Comparison of ENCODE assay signal across 7 cellular contexts in the genomic region with DNA sequence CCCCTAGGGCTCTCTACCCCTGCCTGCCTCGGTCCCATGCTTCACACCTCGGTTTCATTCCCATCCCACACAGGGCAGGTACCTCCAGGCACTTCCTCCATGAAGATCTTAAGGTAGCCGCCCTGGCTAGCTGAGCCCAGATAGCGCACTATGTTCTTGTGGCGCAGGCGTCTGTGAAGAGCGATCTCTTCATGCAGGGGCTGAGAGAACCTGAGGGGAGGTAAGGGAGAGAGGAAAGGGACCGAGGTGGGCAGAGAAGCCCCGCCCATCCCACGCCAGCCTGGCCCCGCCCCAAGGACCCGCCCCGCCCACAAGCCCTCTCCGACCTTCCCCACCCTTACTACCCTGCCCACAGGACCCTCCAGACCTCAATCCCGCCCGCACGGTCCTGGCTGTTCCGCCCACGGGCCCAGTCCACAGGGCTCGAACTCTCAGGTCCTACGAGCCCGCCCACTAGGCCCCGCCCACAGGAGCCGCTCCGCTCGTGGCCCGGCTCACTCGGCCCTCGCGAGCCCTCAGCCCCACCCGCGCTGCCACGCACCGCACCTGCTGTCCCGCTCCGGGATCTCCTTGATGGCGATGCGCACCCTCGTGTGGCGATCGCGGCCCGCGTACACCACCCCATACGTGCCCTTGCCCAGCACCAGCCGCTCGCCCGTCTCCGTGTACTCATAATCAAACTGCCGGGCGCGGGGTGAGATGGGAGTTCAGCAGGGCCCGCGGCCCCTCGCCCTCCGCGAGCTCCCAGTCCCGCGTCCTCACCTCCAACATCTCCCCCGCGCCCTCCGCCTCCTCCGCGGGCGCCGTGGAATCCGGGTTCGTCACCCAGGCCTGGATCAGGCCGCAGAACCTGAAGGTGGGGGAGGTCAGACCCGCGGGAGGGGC. TPM values are rescaled to one million over a fixed set of nuclear protein-coding genes. Genes with fewer than 3 reads are reported as not detected.
DNase-seq lines count a peak whose midpoint lies in the region; ATAC-seq, FAIRE-seq and TF ChIP-seq lines count a peak whose summit lies in the region.
"Had no signal": no experiment of that assay in that cellular context is flagged by ENCODE, and none has a peak within 500 bp of the region (broad histone marks: within the 10 kb centered on the region; RNA-seq: fewer than 3 reads in every experiment).

No MANE protein-coding gene starts in this region.

- TF ChIP-seq EP300 in H1 (IDR thresholded peaks at IDR 0.05; ENCODE audit: borderline replicate concordance in 1 of 2, low read depth in 2 of 2, low read length in 2 of 2) = no peak

- WGBS in H1 (ENCODE audit: extremely low coverage in 1 of 2, insufficient coverage in 1 of 2, insufficient read length in 1 of 2, insufficient replicate concordance in 2 of 2, low coverage in 1 of 2, low lambda C conversion rate in 2 of 2, missing lambda C conversion rate in 1 of 2), 2 experiments = 9% methylated on average over 23 of the region's 71 CpGs; no CpG with 5 or more reads in 1 of the 2 experiments

- no peaks in the 10 kb centered on the region for H3K9me3 ChIP-seq in H1 (ENCODE audit: insufficient read depth in 2 of 2, low read depth in 1 of 2, low read length in 1 of 2)

- TF ChIP-seq POLR2A in H1 (IDR thresholded peaks at IDR 0.05; ENCODE audit: control extremely low read depth in 1 of 2, low read depth in 2 of 2, low read length in 2 of 2) = no peak

- no peak overlapping the region for H4K5ac ChIP-seq in H1 (ENCODE audit: insufficient read length, low read depth, low read length)

- H2BK15ac ChIP-seq in H1 (ENCODE audit: low read length) = peak overlapping the region; percentile 88

- no peak overlapping the region for H2AK5ac ChIP-seq in H1 (ENCODE audit: low read depth, low read length)

- H4K91ac ChIP-seq in H1 (replicated peaks; ENCODE audit: insufficient read length, low read length) = peak overlapping the region; percentile 81

- CTCF ChIA-PET in H1 (lab: Charles Lee; ENCODE audit: partially characterized antibody) = interaction anchor here (0.7 to 28.8 kb wide), 11 partner anchors 8 to 302 kb away, joined by 3 to 625 read pairs (median 37); partner anchors contain the start of genes CD164L2, FCN3, GPR3 and MAP3K6

- no peak for ATAC-seq in HG03342 (IDR thresholded peaks at IDR 0.05; ENCODE audit: unreplicated experiment)

- peaks cover 3 to 22% (median 12%) of the 10 kb centered on the region in 4 experiments for H3K4me1 ChIP-seq in H1 (replicated peaks in 1 of 4; ENCODE audit: control insufficient read depth in 3 of 4, insufficient read depth in 4 of 4, low read length in 3 of 4)

- H3K23ac ChIP-seq in H1 (ENCODE audit: insufficient read length) = no peak overlapping the region

- no peak overlapping the region for H3K14ac ChIP-seq in H1 (ENCODE audit: insufficient read length)

- no peaks in the 10 kb centered on the region for H3K79me1 ChIP-seq in H1 (ENCODE audit: low read depth, low read length)

- H4K8ac ChIP-seq in H1 (ENCODE audit: extremely low read depth, insufficient read depth, low read length) = peak overlapping the region; percentile 68; the same call in 1 of the 2 replicates

- FAIRE-seq in H1 (lab: Jason Lieb, UNC) = no peak

- H3K27me3 ChIP-seq in H1 (replicated peaks in 1 of 4; ENCODE audit: control insufficient read depth in 3 of 4, extremely low read depth in 1 of 4, insufficient read depth in 3 of 4, low read length in 3 of 4) = peaks cover 12 to 47% (median 36%) of the 10 kb centered on the region in 4 experiments

- TF ChIP-seq CTCF in H1 (IDR thresholded peaks at IDR 0.05; ENCODE audit: control extremely low read depth in 1 of 3, insufficient read depth in 1 of 3, low read depth in 1 of 3, low read length in 3 of 3) = no peak

- no peak overlapping the region for H3K9ac ChIP-seq in H1 (replicated peaks in 1 of 4; ENCODE audit: extremely low read depth in 1 of 4, low read depth in 3 of 4, low read length in 3 of 4)

- H3K27ac ChIP-seq in H1 (ENCODE audit: low read depth, low read length) = no peak overlapping the region
- H3K27ac ChIP-seq: epithelial cell of prostate had no signal

- H2BK5ac ChIP-seq in H1 (ENCODE audit: low read depth, low read length) = peak overlapping the region; percentile 35; the same call in 1 of the 2 replicates

- H3K4me3 ChIP-seq in H1 (ENCODE audit: extremely low read depth in 1 of 4, insufficient read depth in 2 of 4, low read depth in 3 of 4, low read length in 4 of 4) = peak overlapping the region; percentile 55 to 89 (median 66)

- no peaks in the 10 kb centered on the region for H3K79me2 ChIP-seq in H1 (ENCODE audit: control insufficient read depth in 1 of 2, insufficient read depth in 2 of 2, low read length in 2 of 2)

- TF ChIP-seq RAD21 in H1 (IDR thresholded peaks at IDR 0.05 in 1 of 2, conservative IDR thresholded peaks at IDR 0.05 in 1 of 2; ENCODE audit: low read depth in 2 of 2, low read length in 2 of 2) = no peak

- H2BK120ac ChIP-seq in H1 (replicated peaks; ENCODE audit: low read depth, low read length) = no peak overlapping the region

- no peaks in the 10 kb centered on the region for H3K36me3 ChIP-seq in H1 (ENCODE audit: control insufficient read depth in 2 of 4, insufficient read depth in 4 of 4, low read length in 3 of 4)

- DNase-seq in T-helper 2 cell (peak; percentile 20 to 49 (median 39)), H1 (ENCODE audit: low read depth in 1 of 2, low spot score in 2 of 2) (peak in 1 of 2 experiments; percentile 70), NOMO-1 treated with DMSO at 0.1 percent for 48 hours (lab: John Stamatoyannopoulos, UW; ENCODE audit: unreplicated experiment) (no peak), NCI-H748 (lab: John Stamatoyannopoulos, UW; ENCODE audit: unreplicated experiment) (no peak)
- DNase-seq in stimulated activated CD4-positive, alpha-beta T cell treated with anti-CD3 and anti-CD28 coated beads, Interleukin-4, amount 100 ng/mL, for 4 hours = peak; percentile 37 to 39

- H4K20me1 ChIP-seq in H1 (replicated peaks in 1 of 2; ENCODE audit: control insufficient read depth in 1 of 2, insufficient read depth in 2 of 2, low read length in 2 of 2) = peaks cover 0 to 11% of the 10 kb centered on the region in 2 experiments

- peak overlapping the region; percentile 83 to 84 for H3K4me2 ChIP-seq in H1 (ENCODE audit: insufficient read depth in 1 of 2, low read depth in 2 of 2, low read length in 2 of 2)

- peak overlapping the region; percentile 84; the same call in 1 of the 2 replicates for H2AFZ ChIP-seq in H1 (ENCODE audit: low read length)

- POLR2A ChIA-PET in H1 (lab: Charles Lee; ENCODE audit: partially characterized antibody) = interaction anchor here (0.9 to 10.3 kb wide), 3 partner anchors 7 to 31 kb away, joined by 3 to 101 read pairs (median 4); no protein-coding TSS in a partner anchor

- 0 out of 2 replicates have a peak overlapping the region, but pooled peaks have one; percentile 32 for H2BK20ac ChIP-seq in H1 (ENCODE audit: low read length)

- peak overlapping the region; percentile 80; the same call in 1 of the 2 replicates for H2BK12ac ChIP-seq in H1 (ENCODE audit: low read depth, low read length)

- H3K18ac ChIP-seq in H1 (ENCODE audit: extremely low read depth, low read length) = peak overlapping the region; percentile 87

- peaks cover 14% of the 10 kb centered on the region for H3K23me2 ChIP-seq in H1 (ENCODE audit: low read depth, low read length)

- no peak overlapping the region for H3K56ac ChIP-seq in H1 (replicated peaks; ENCODE audit: insufficient read length, low read depth, low read length)

- peak overlapping the region; percentile 94 for H3K4ac ChIP-seq in H1 (replicated peaks; ENCODE audit: insufficient read length, low read depth, low read length)

RNA-seq across cellular contexts. Expression of gene MAP3K6, which starts 6.4 kb away (rescaled TPM):
- 7.6 and 11.2 TPM in 2 replicates for total RNA-seq in H1 (2021; fragmentation: NEBNext Ultra II Directional; extraction: Animal tissue kit (Norgen Biotek cat#: 25700))
- 7.4 and 10.3 TPM in 2 replicates for polyA plus RNA-seq in H1 (2011; rRNA removed)
- polyA plus RNA-seq in H1 (2011; cell fraction: cytosol; rRNA removed) = 6.7 TPM
- 40.8 TPM for polyA plus RNA-seq in H1 (2011; cell fraction: nucleus; rRNA removed)
- 8.5 to 12.5 TPM (median 9.7 TPM) in 4 replicates for polyA plus RNA-seq in H1 (2012, experiment 1 of 2)
- polyA plus RNA-seq in H1 (2012, experiment 2 of 2) = 9.5 TPM
- polyA plus RNA-seq in H1 (2013, experiment 1 of 2) = 10.9 TPM
- 10.7 TPM for polyA plus RNA-seq in H1 (2013, experiment 2 of 2)
- polyA minus RNA-seq in H1 (2011; rRNA and poly(A)+ RNA removed) = 4.6 and 5.6 TPM in 2 replicates
- polyA minus RNA-seq in H1 (2011; cell fraction: cytosol; rRNA and poly(A)+ RNA removed) = 2.6 TPM
- polyA minus RNA-seq in H1 (2011; cell fraction: nucleus; rRNA and poly(A)+ RNA removed) = 11.6 TPM

RNA-seq across cellular contexts. Expression of gene FCN3, which starts 14.2 kb away (rescaled TPM):
- total RNA-seq in H1 (2021; fragmentation: NEBNext Ultra II Directional; extraction: Animal tissue kit (Norgen Biotek cat#: 25700)) = 0.30 TPM in 1 of 2 replicates, not detected in the other
- polyA plus RNA-seq in H1 (2011; rRNA removed) = 0.35 and 0.57 TPM in 2 replicates
- polyA plus RNA-seq in H1 (2011; cell fraction: cytosol; rRNA removed) = 0.32 TPM
- 0.90 TPM for polyA plus RNA-seq in H1 (2011; cell fraction: nucleus; rRNA removed)
- polyA plus RNA-seq in H1 (2012, experiment 1 of 2) = 0.28 to 0.78 TPM (median 0.40 TPM) in 3 of 4 replicates, not detected in the other
- polyA plus RNA-seq in H1 (2012, experiment 2 of 2) = not detected
- 0.47 TPM for polyA plus RNA-seq in H1 (2013, experiment 1 of 2)
- 0.28 TPM for polyA plus RNA-seq in H1 (2013, experiment 2 of 2)
- not detected in 2 replicates for polyA minus RNA-seq in H1 (2011; rRNA and poly(A)+ RNA removed)
- polyA minus RNA-seq in H1 (2011; cell fraction: cytosol; rRNA and poly(A)+ RNA removed) = not detected
- polyA minus RNA-seq in H1 (2011; cell fraction: nucleus; rRNA and poly(A)+ RNA removed) = not detected

RNA-seq across cellular contexts. Expression of gene SYTL1, which starts 18.6 kb away (rescaled TPM):
- total RNA-seq in H1 (2021; fragmentation: NEBNext Ultra II Directional; extraction: Animal tissue kit (Norgen Biotek cat#: 25700)) = 6.4 and 8.8 TPM in 2 replicates
- 19.5 and 33.8 TPM in 2 replicates for polyA plus RNA-seq in H1 (2011; rRNA removed)
- polyA plus RNA-seq in H1 (2011; cell fraction: cytosol; rRNA removed) = 14.6 TPM
- 63.0 TPM for polyA plus RNA-seq in H1 (2011; cell fraction: nucleus; rRNA removed)
- polyA plus RNA-seq in H1 (2012, experiment 1 of 2) = 4.0 to 13.1 TPM (median 10.8 TPM) in 4 replicates
- polyA plus RNA-seq in H1 (2012, experiment 2 of 2) = 6.3 TPM
- 8.5 TPM for polyA plus RNA-seq in H1 (2013, experiment 1 of 2)
- polyA plus RNA-seq in H1 (2013, experiment 2 of 2) = 8.4 TPM
- polyA minus RNA-seq in H1 (2011; rRNA and poly(A)+ RNA removed) = 2.9 and 5.0 TPM in 2 replicates
- polyA minus RNA-seq in H1 (2011; cell fraction: cytosol; rRNA and poly(A)+ RNA removed) = 5.7 TPM
- polyA minus RNA-seq in H1 (2011; cell fraction: nucleus; rRNA and poly(A)+ RNA removed) = 13.1 TPM

RNA-seq across cellular contexts. Expression of gene CD164L2, which starts 22.7 kb away (rescaled TPM):
- 3.3 and 3.8 TPM in 2 replicates for total RNA-seq in H1 (2021; fragmentation: NEBNext Ultra II Directional; extraction: Animal tissue kit (Norgen Biotek cat#: 25700))
- 3.3 and 5.5 TPM in 2 replicates for polyA plus RNA-seq in H1 (2011; rRNA removed)
- polyA plus RNA-seq in H1 (2011; cell fraction: cytosol; rRNA removed) = 6.5 TPM
- polyA plus RNA-seq in H1 (2011; cell fraction: nucleus; rRNA removed) = 26.5 TPM
- 3.0 to 4.1 TPM (median 3.4 TPM) in 4 replicates for polyA plus RNA-seq in H1 (2012, experiment 1 of 2)
- 2.5 TPM for polyA plus RNA-seq in H1 (2012, experiment 2 of 2)
- polyA plus RNA-seq in H1 (2013, experiment 1 of 2) = 1.9 TPM
- polyA plus RNA-seq in H1 (2013, experiment 2 of 2) = 1.7 TPM
- 0.63 and 1.5 TPM in 2 replicates for polyA minus RNA-seq in H1 (2011; rRNA and poly(A)+ RNA removed)
- not detected for polyA minus RNA-seq in H1 (2011; cell fraction: cytosol; rRNA and poly(A)+ RNA removed)
- 3.1 TPM for polyA minus RNA-seq in H1 (2011; cell fraction: nucleus; rRNA and poly(A)+ RNA removed)

RNA-seq across cellular contexts. Expression of gene GPR3, which starts 32.0 kb away (rescaled TPM):
- 9.4 and 9.9 TPM in 2 replicates for total RNA-seq in H1 (2021; fragmentation: NEBNext Ultra II Directional; extraction: Animal tissue kit (Norgen Biotek cat#: 25700))
- 26.5 and 34.9 TPM in 2 replicates for polyA plus RNA-seq in H1 (2011; rRNA removed)
- 13.5 TPM for polyA plus RNA-seq in H1 (2011; cell fraction: cytosol; rRNA removed)
- polyA plus RNA-seq in H1 (2011; cell fraction: nucleus; rRNA removed) = 21.1 TPM
- 9.0 to 9.9 TPM (median 9.4 TPM) in 4 replicates for polyA plus RNA-seq in H1 (2012, experiment 1 of 2)
- 11.8 TPM for polyA plus RNA-seq in H1 (2012, experiment 2 of 2)
- polyA plus RNA-seq in H1 (2013, experiment 1 of 2) = 27.7 TPM
- 27.2 TPM for polyA plus RNA-seq in H1 (2013, experiment 2 of 2)
- polyA minus RNA-seq in H1 (2011; rRNA and poly(A)+ RNA removed) = 15.8 and 16.7 TPM in 2 replicates
- polyA minus RNA-seq in H1 (2011; cell fraction: cytosol; rRNA and poly(A)+ RNA removed) = 7.1 TPM
- polyA minus RNA-seq in H1 (2011; cell fraction: nucleus; rRNA and poly(A)+ RNA removed) = 9.1 TPM

Comparison
In these comparisons a context has a peak if more than half of its experiments do, and no peak if none do; other contexts are left out.
1. DNase-seq: peak in T-helper 2 cell (5 of 5) and stimulated activated CD4-positive, alpha-beta T cell treated with anti-CD3 and anti-CD28 coated beads, Interleukin-4, amount 100 ng/mL, for 4 hours (2 of 2); none in NOMO-1 treated with DMSO at 0.1 percent for 48 hours (single experiment) and NCI-H748 (single experiment).